ENCODE assay signal across 8 cellular contexts in the genomic region with DNA sequence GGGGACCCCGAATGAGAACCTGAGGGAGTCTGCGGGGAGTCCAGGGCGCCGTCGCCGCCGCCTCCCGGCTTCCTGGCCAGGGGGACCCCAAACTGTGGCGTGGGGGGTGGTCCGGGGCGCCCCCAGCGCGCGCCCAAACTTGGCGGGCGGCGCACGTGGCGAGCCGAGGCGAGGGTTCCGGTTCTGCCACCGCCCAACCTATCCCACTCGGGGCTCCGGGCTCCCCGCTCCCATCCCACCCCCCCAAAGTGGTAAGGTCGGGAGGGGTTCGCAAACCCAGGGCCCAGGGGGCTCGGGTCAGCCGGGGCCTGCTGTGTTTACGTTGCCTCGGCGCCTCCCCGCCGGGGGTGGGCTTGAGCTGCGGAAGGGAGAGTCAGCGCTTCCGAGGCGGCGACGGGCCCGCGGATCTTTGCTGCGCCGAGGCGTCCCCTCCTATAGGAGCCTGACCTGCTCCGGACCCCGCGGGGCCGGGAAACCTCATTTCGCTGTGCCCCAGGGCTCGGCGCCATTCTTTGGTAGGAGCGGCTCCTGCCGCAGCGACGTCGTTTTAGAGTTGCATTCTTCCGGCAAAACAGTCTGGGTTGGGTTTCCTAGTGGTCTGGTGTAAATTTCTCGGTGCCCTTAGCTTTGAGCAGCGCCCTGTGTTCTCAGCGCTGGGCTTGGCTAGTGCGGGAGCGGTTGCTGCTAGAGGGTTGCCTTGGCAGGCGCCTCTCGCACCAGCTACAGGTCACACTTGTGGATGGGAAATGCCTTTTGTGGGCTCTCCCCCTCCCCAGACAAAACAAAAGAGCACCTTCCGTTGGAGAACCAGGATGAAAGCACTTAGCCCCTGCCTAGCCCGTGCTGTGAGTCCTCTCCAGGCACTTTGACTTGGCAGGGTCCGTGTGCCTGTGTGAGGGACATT. TPM values are rescaled to one million over a fixed set of nuclear protein-coding genes. Genes with fewer than 3 reads are reported as not detected.
DNase-seq lines count a peak whose midpoint lies in the region; ATAC-seq, FAIRE-seq and TF ChIP-seq lines count a peak whose summit lies in the region.

No MANE protein-coding gene starts in this region.

- H3K9me3 ChIP-seq in H1 (ENCODE audit: insufficient read depth in 2 of 2, low read depth in 1 of 2, low read length in 1 of 2): no peaks in the 10 kb centered on the region
- H3K9me3 ChIP-seq in mucosa of rectum (ENCODE audit: control insufficient read depth in 2 of 2, low read length in 2 of 2): no peaks in the 10 kb centered on the region
- no peaks in the 10 kb centered on the region for H3K9me3 ChIP-seq in stomach

- no peak overlapping the region for H3K14ac ChIP-seq in H1 (ENCODE audit: insufficient read length)

- peaks cover 50% of the 10 kb centered on the region for H3K4me1 Mint-ChIP-seq in activated CD8-positive, alpha-beta T cell treated with anti-CD3 and anti-CD28 coated beads for 36 hours (ENCODE audit: low read depth)

- H3K4me1 ChIP-seq in KMS-11 (ENCODE audit: low read depth, poor library complexity, severe bottlenecking) (peaks cover 35% of the 10 kb centered on the region), H1 (replicated peaks in 1 of 4; ENCODE audit: control insufficient read depth in 3 of 4, insufficient read depth in 4 of 4, low read length in 3 of 4) (peaks cover 2 to 20% (median 18%) of the 10 kb centered on the region in 4 experiments; a peak in 6 of 7 replicates), mucosa of rectum (ENCODE audit: control insufficient read depth in 2 of 2, insufficient read depth in 2 of 2, low read length in 2 of 2) (peaks cover 29 to 40% of the 10 kb centered on the region in 2 donors), stomach (peaks cover 46 to 69% (median 65%) of the 10 kb centered on the region in 4 donors)

- POLR2A ChIA-PET in activated CD8-positive, alpha-beta T cell treated with anti-CD3 and anti-CD28 coated beads for 36 hours (lab: Charles Lee): interaction anchor here (1.1 to 1.6 kb wide), 3 partner anchors 12 to 139 kb away, joined by 3 to 5 read pairs (median 5); partner anchors contain the start of gene CIRBP
- POLR2A ChIA-PET in H1 (lab: Charles Lee; ENCODE audit: partially characterized antibody): interaction anchor here (0.7 to 1.9 kb wide), 10 partner anchors 9 to 141 kb away, joined by 3 to 7 read pairs (median 4); partner anchors contain the start of gene CIRBP

- peak; percentile 53 for DNase-seq in EL
- DNase-seq in activated CD8-positive, alpha-beta T cell treated with anti-CD3 and anti-CD28 coated beads for 36 hours: peak; percentile 72
- DNase-seq in H1 (ENCODE audit: low read depth in 1 of 2, low spot score in 2 of 2): no peak
- peak; percentile 51 for DNase-seq in stomach
- DNase-seq in NCI-H1436 (lab: John Stamatoyannopoulos, UW): no peak

- CTCF ChIA-PET in activated CD8-positive, alpha-beta T cell treated with anti-CD3 and anti-CD28 coated beads for 36 hours (lab: Charles Lee): interaction anchor here (0.7 to 1.4 kb wide), 4 partner anchors 13 to 138 kb away, joined by 3 to 4 read pairs (median 3); no protein-coding TSS in a partner anchor
- CTCF ChIA-PET in H1 (lab: Charles Lee; ENCODE audit: partially characterized antibody): interaction anchor here (1.2 kb wide), 1 partner anchor 29 kb away, joined by 4 read pairs; no protein-coding TSS in a partner anchor

- no peak overlapping the region for H2BK20ac ChIP-seq in H1 (ENCODE audit: low read length)

- peaks cover 11% of the 10 kb centered on the region for H3K79me1 ChIP-seq in H1 (ENCODE audit: low read depth, low read length)

- H3K56ac ChIP-seq in H1 (replicated peaks; ENCODE audit: insufficient read length, low read depth, low read length): peak overlapping the region; percentile 69

- H3K23ac ChIP-seq in H1 (ENCODE audit: insufficient read length): no peak overlapping the region

- TF ChIP-seq EP300 in H1 (IDR thresholded peaks at IDR 0.05; ENCODE audit: borderline replicate concordance in 1 of 2, low read depth in 2 of 2, low read length in 2 of 2) (no peak), stomach (IDR thresholded peaks at IDR 0.05) (no peak)

- peak overlapping the region; percentile 15 for H4K5ac ChIP-seq in H1 (ENCODE audit: insufficient read length, low read depth, low read length)

- no peak for FAIRE-seq in H1 (lab: Jason Lieb, UNC)

- H3K23me2 ChIP-seq in H1 (ENCODE audit: low read depth, low read length): peaks cover 10% of the 10 kb centered on the region; the same call in 1 of the 2 replicates

- H3K4me2 ChIP-seq in KMS-11 (peak overlapping the region; percentile 76), H1 (ENCODE audit: insufficient read depth in 1 of 2, low read depth in 2 of 2, low read length in 2 of 2) (peak overlapping the region; percentile 85 to 87)

- WGBS in H1 (ENCODE audit: extremely low coverage in 1 of 2, insufficient coverage in 1 of 2, insufficient read length in 1 of 2, insufficient replicate concordance in 2 of 2, low coverage in 1 of 2, low lambda C conversion rate in 2 of 2, missing lambda C conversion rate in 1 of 2), 2 experiments: 5% methylated on average over 37 of the region's 69 CpGs; no CpG with 5 or more reads in 1 of the 2 experiments
- WGBS in stomach, 5 donors: 0 to 3% (median 0%) methylated on average over 11 to 69 of the region's 69 CpGs

- intact Hi-C loops in activated CD8-positive, alpha-beta T cell treated with anti-CD3 and anti-CD28 coated beads for 36 hours (cut with micrococcal nuclease): no loop called here
- intact Hi-C loops in stomach (cut with DNase I; ENCODE audit: low total_unique reads): no loop called here

- H2BK15ac ChIP-seq in H1 (ENCODE audit: low read length): no peak overlapping the region

- peak overlapping the region; percentile 27; the same call in 1 of the 2 replicates for H2BK12ac ChIP-seq in H1 (ENCODE audit: low read depth, low read length)

- no peak for TF ChIP-seq RAD21 in H1 (IDR thresholded peaks at IDR 0.05 in 1 of 2, conservative IDR thresholded peaks at IDR 0.05 in 1 of 2; ENCODE audit: low read depth in 2 of 2, low read length in 2 of 2)

- H3K4ac ChIP-seq in H1 (replicated peaks; ENCODE audit: insufficient read length, low read depth, low read length): peak overlapping the region; percentile 53

- peak overlapping the region; percentile 48 for H2BK5ac ChIP-seq in H1 (ENCODE audit: low read depth, low read length)

- peak overlapping the region; percentile 61 for H4K91ac ChIP-seq in H1 (replicated peaks; ENCODE audit: insufficient read length, low read length)

- H2AFZ ChIP-seq in KMS-11 (ENCODE audit: low read depth) (no peak overlapping the region), H1 (ENCODE audit: low read length) (no peak overlapping the region)

- peak overlapping the region; percentile 92 for H4K8ac ChIP-seq in H1 (ENCODE audit: extremely low read depth, insufficient read depth, low read length)

- no peaks in the 10 kb centered on the region for H3K27me3 Mint-ChIP-seq in activated CD8-positive, alpha-beta T cell treated with anti-CD3 and anti-CD28 coated beads for 36 hours

- peak overlapping the region; percentile 60 for H3K18ac ChIP-seq in H1 (ENCODE audit: extremely low read depth, low read length)

- H3K4me3 Mint-ChIP-seq in activated CD8-positive, alpha-beta T cell treated with anti-CD3 and anti-CD28 coated beads for 36 hours: peak overlapping the region; percentile 95

- H2BK120ac ChIP-seq in H1 (replicated peaks; ENCODE audit: low read depth, low read length): no peak overlapping the region

- H3K36me3 ChIP-seq in KMS-11 (ENCODE audit: insufficient read depth): no peaks in the 10 kb centered on the region
- H3K36me3 ChIP-seq in H1 (ENCODE audit: control insufficient read depth in 2 of 4, insufficient read depth in 4 of 4, low read length in 3 of 4): peaks cover 0 to 4% (median 1%) of the 10 kb centered on the region in 4 experiments; a peak in 5 of 8 replicates
- peaks cover 7 to 19% of the 10 kb centered on the region in 2 donors for H3K36me3 ChIP-seq in mucosa of rectum (ENCODE audit: control insufficient read depth in 2 of 2, insufficient read depth in 2 of 2, low read length in 2 of 2)
- peaks cover 12 to 22% (median 18%) of the 10 kb centered on the region in 4 donors for H3K36me3 ChIP-seq in stomach

- H3K4me3 ChIP-seq in KMS-11 (IDR thresholded peaks at IDR 0.05; ENCODE audit: insufficient read depth, low read depth, low read length) (peak overlapping the region; percentile 37), H1 (ENCODE audit: extremely low read depth in 1 of 4, insufficient read depth in 2 of 4, low read depth in 3 of 4, low read length in 4 of 4) (peak overlapping the region; percentile 69 to 85 (median 84)), mucosa of rectum (ENCODE audit: low read length in 2 of 2) (peak overlapping the region; percentile 80 to 82), stomach (peak overlapping the region; percentile 97 to 100 (median 100))

- H3K9me3 Mint-ChIP-seq in activated CD8-positive, alpha-beta T cell treated with anti-CD3 and anti-CD28 coated beads for 36 hours: no peaks in the 10 kb centered on the region

- H3K9ac ChIP-seq in KMS-11 (peak overlapping the region; percentile 99), H1 (replicated peaks in 1 of 4; ENCODE audit: extremely low read depth in 1 of 4, low read depth in 3 of 4, low read length in 3 of 4) (peak overlapping the region; percentile 53 to 93 (median 74); a peak in 6 of 7 replicates), mucosa of rectum (ENCODE audit: low read depth in 1 of 2, low read length in 2 of 2) (peak overlapping the region; percentile 76 to 92)

- H2AK5ac ChIP-seq in H1 (ENCODE audit: low read depth, low read length): no peak overlapping the region

- H3K36me3 Mint-ChIP-seq in activated CD8-positive, alpha-beta T cell treated with anti-CD3 and anti-CD28 coated beads for 36 hours (ENCODE audit: low read depth): peaks cover 27% of the 10 kb centered on the region

- H3K27me3 ChIP-seq in KMS-11 (ENCODE audit: insufficient read depth, low read depth) (no peaks in the 10 kb centered on the region), H1 (replicated peaks in 1 of 4; ENCODE audit: control insufficient read depth in 3 of 4, extremely low read depth in 1 of 4, insufficient read depth in 3 of 4, low read length in 3 of 4) (no peaks in the 10 kb centered on the region), mucosa of rectum (ENCODE audit: control insufficient read depth in 2 of 2, insufficient read depth in 2 of 2, low read length in 2 of 2) (no peaks in the 10 kb centered on the region), stomach (peaks cover 0 to under 1% (median 0%) of the 10 kb centered on the region in 3 donors)

- peak overlapping the region; percentile 94 for H3K27ac Mint-ChIP-seq in activated CD8-positive, alpha-beta T cell treated with anti-CD3 and anti-CD28 coated beads for 36 hours

- no peak for TF ChIP-seq CTCF in KMS-11 (conservative IDR thresholded peaks at IDR 0.05; ENCODE audit: low read depth, low read length)
- no peak for TF ChIP-seq CTCF in activated CD8-positive, alpha-beta T cell treated with anti-CD3 and anti-CD28 coated beads for 36 hours (IDR thresholded peaks at IDR 0.05)
- TF ChIP-seq CTCF in H1 (IDR thresholded peaks at IDR 0.05; ENCODE audit: control extremely low read depth in 1 of 3, insufficient read depth in 1 of 3, low read depth in 1 of 3, low read length in 3 of 3): no peak
- TF ChIP-seq CTCF in stomach (IDR thresholded peaks at IDR 0.05): no peak

- H4K20me1 ChIP-seq in KMS-11 (ENCODE audit: insufficient read depth) (peaks cover 43% of the 10 kb centered on the region), H1 (replicated peaks in 1 of 2; ENCODE audit: control insufficient read depth in 1 of 2, insufficient read depth in 2 of 2, low read length in 2 of 2) (peaks cover 49% of the 10 kb centered on the region in 2 experiments)

- H3K27ac ChIP-seq in KMS-11: peak overlapping the region; percentile 91
- peak overlapping the region; percentile 66 for H3K27ac ChIP-seq in H1 (ENCODE audit: low read depth, low read length)
- peak overlapping the region; percentile 85 to 89 for H3K27ac ChIP-seq in mucosa of rectum (ENCODE audit: low read depth in 2 of 2, low read length in 2 of 2)
- H3K27ac ChIP-seq in stomach: peak overlapping the region; percentile 88 to 98 (median 96)

- ATAC-seq in activated CD8-positive, alpha-beta T cell treated with anti-CD3 and anti-CD28 coated beads for 36 hours: peak; percentile 14
- ATAC-seq in GM18858 (IDR thresholded peaks at IDR 0.05; ENCODE audit: unreplicated experiment): no peak

- peaks cover 58% of the 10 kb centered on the region for H3K79me2 ChIP-seq in KMS-11 (ENCODE audit: insufficient read depth, low read depth)
- H3K79me2 ChIP-seq in H1 (ENCODE audit: control insufficient read depth in 1 of 2, insufficient read depth in 2 of 2, low read length in 2 of 2): peaks cover 53 to 58% of the 10 kb centered on the region in 2 experiments

- TF ChIP-seq POLR2A in H1 (IDR thresholded peaks at IDR 0.05; ENCODE audit: control extremely low read depth in 1 of 2, low read depth in 2 of 2, low read length in 2 of 2): no peak
- TF ChIP-seq POLR2A in stomach (IDR thresholded peaks at IDR 0.05): no peak

RNA-seq across cellular contexts. Expression of gene DAZAP1, which starts 1.2 kb away (rescaled TPM):
- total RNA-seq in activated CD8-positive, alpha-beta T cell treated with anti-CD3 and anti-CD28 coated beads for 36 hours: 100 to 1,000 TPM; 263 to 283 TPM
- 341 and 343 TPM in 2 replicates for total RNA-seq in H1 (2021; fragmentation: NEBNext Ultra II Directional; extraction: Animal tissue kit (Norgen Biotek cat#: 25700))
- polyA plus RNA-seq in H1 (2011; rRNA removed) (79.6 and 139 TPM in 2 replicates), stomach (10 to 100 TPM; 55.9 to 68.1 (median 63.4) TPM)
- 146 TPM for polyA plus RNA-seq in H1 (2011; cell fraction: cytosol; rRNA removed)
- 154 TPM for polyA plus RNA-seq in H1 (2011; cell fraction: nucleus; rRNA removed)
- polyA plus RNA-seq in H1 (2012, experiment 1 of 2): 141 to 222 TPM (median 192 TPM) in 4 replicates
- polyA plus RNA-seq in H1 (2012, experiment 2 of 2): 169 TPM
- 192 TPM for polyA plus RNA-seq in H1 (2013, experiment 1 of 2)
- 197 TPM for polyA plus RNA-seq in H1 (2013, experiment 2 of 2)
- 44.1 and 52.1 TPM in 2 replicates for polyA minus RNA-seq in H1 (2011; rRNA and poly(A)+ RNA removed)
- 81.1 TPM for polyA minus RNA-seq in H1 (2011; cell fraction: cytosol; rRNA and poly(A)+ RNA removed)
- polyA minus RNA-seq in H1 (2011; cell fraction: nucleus; rRNA and poly(A)+ RNA removed): 59.0 TPM
- 100 to 1,000 TPM in 1 of 5 donors, 10 to 100 TPM in 4; 21.4 to 124 (median 42.5) TPM for total RNA-seq in stomach

RNA-seq across cellular contexts. Expression of gene GAMT, which starts 7.2 kb away (rescaled TPM):
- 10 to 100 TPM; 27.8 to 29.5 TPM for total RNA-seq in activated CD8-positive, alpha-beta T cell treated with anti-CD3 and anti-CD28 coated beads for 36 hours
- 17.2 TPM in 2 replicates for total RNA-seq in H1 (2021; fragmentation: NEBNext Ultra II Directional; extraction: Animal tissue kit (Norgen Biotek cat#: 25700))
- polyA plus RNA-seq in H1 (2011; rRNA removed): 35.6 and 45.3 TPM in 2 replicates
- 29.1 TPM for polyA plus RNA-seq in H1 (2011; cell fraction: cytosol; rRNA removed)
- 28.0 TPM for polyA plus RNA-seq in H1 (2011; cell fraction: nucleus; rRNA removed)
- 12.3 to 28.3 TPM (median 23.6 TPM) in 4 replicates for polyA plus RNA-seq in H1 (2012, experiment 1 of 2)
- polyA plus RNA-seq in H1 (2012, experiment 2 of 2): 21.6 TPM
- 17.8 TPM for polyA plus RNA-seq in H1 (2013, experiment 1 of 2)
- 16.9 TPM for polyA plus RNA-seq in H1 (2013, experiment 2 of 2)
- 9.2 and 9.5 TPM in 2 replicates for polyA minus RNA-seq in H1 (2011; rRNA and poly(A)+ RNA removed)
- polyA minus RNA-seq in H1 (2011; cell fraction: cytosol; rRNA and poly(A)+ RNA removed): 12.3 TPM
- 10.1 TPM for polyA minus RNA-seq in H1 (2011; cell fraction: nucleus; rRNA and poly(A)+ RNA removed)
- total RNA-seq in stomach: 10 to 100 TPM in 1 of 5 donors, 1 to 10 TPM in 2, not detected in 2; 2.6 to 15.6 (median 4.5) TPM
- polyA plus RNA-seq in stomach: 100 to 1,000 TPM in 1 of 3 donors, 10 to 100 TPM in 2; 26.8 to 102 (median 55.3) TPM

RNA-seq across cellular contexts. Expression of gene NDUFS7, which starts 24.8 kb away (rescaled TPM):
- total RNA-seq in activated CD8-positive, alpha-beta T cell treated with anti-CD3 and anti-CD28 coated beads for 36 hours: 100 to 1,000 TPM; 113 to 120 TPM
- total RNA-seq in H1 (2021; fragmentation: NEBNext Ultra II Directional; extraction: Animal tissue kit (Norgen Biotek cat#: 25700)): 78.1 and 92.7 TPM in 2 replicates
- polyA plus RNA-seq in H1 (2011; rRNA removed) (309 and 372 TPM in 2 replicates), stomach (100 to 1,000 TPM; 107 to 169 (median 138) TPM)
- 204 TPM for polyA plus RNA-seq in H1 (2011; cell fraction: cytosol; rRNA removed)
- 149 TPM for polyA plus RNA-seq in H1 (2011; cell fraction: nucleus; rRNA removed)
- 58.9 to 109 TPM (median 96.7 TPM) in 4 replicates for polyA plus RNA-seq in H1 (2012, experiment 1 of 2)
- polyA plus RNA-seq in H1 (2012, experiment 2 of 2): 87.9 TPM
- 55.6 TPM for polyA plus RNA-seq in H1 (2013, experiment 1 of 2)
- polyA plus RNA-seq in H1 (2013, experiment 2 of 2): 56.3 TPM
- 33.3 and 46.7 TPM in 2 replicates for polyA minus RNA-seq in H1 (2011; rRNA and poly(A)+ RNA removed)
- 97.7 TPM for polyA minus RNA-seq in H1 (2011; cell fraction: cytosol; rRNA and poly(A)+ RNA removed)
- 34.6 TPM for polyA minus RNA-seq in H1 (2011; cell fraction: nucleus; rRNA and poly(A)+ RNA removed)
- total RNA-seq in stomach: 100 to 1,000 TPM in 3 of 5 donors, 10 to 100 TPM in 2; 31.6 to 217 (median 102) TPM

RNA-seq across cellular contexts. Expression of gene RPS15, which starts 29.6 kb away (rescaled TPM):
- 1,000 to 10,000 TPM; 1,854 to 1,879 TPM for total RNA-seq in activated CD8-positive, alpha-beta T cell treated with anti-CD3 and anti-CD28 coated beads for 36 hours
- total RNA-seq in H1 (2021; fragmentation: NEBNext Ultra II Directional; extraction: Animal tissue kit (Norgen Biotek cat#: 25700)): 1,562 and 1,589 TPM in 2 replicates
- polyA plus RNA-seq in H1 (2011; rRNA removed) (3,890 and 4,770 TPM in 2 replicates), stomach (1,000 to 10,000 TPM; 2,846 to 4,539 (median 3,866) TPM)
- polyA plus RNA-seq in H1 (2011; cell fraction: cytosol; rRNA removed): 4,361 TPM
- polyA plus RNA-seq in H1 (2011; cell fraction: nucleus; rRNA removed): 2,705 TPM
- 2,291 to 3,052 TPM (median 2,740 TPM) in 4 replicates for polyA plus RNA-seq in H1 (2012, experiment 1 of 2)
- 8,937 TPM for polyA plus RNA-seq in H1 (2012, experiment 2 of 2)
- polyA plus RNA-seq in H1 (2013, experiment 1 of 2): 2,700 TPM
- 2,703 TPM for polyA plus RNA-seq in H1 (2013, experiment 2 of 2)
- polyA minus RNA-seq in H1 (2011; rRNA and poly(A)+ RNA removed): 313 and 344 TPM in 2 replicates
- 991 TPM for polyA minus RNA-seq in H1 (2011; cell fraction: cytosol; rRNA and poly(A)+ RNA removed)
- polyA minus RNA-seq in H1 (2011; cell fraction: nucleus; rRNA and poly(A)+ RNA removed): 590 TPM
- total RNA-seq in stomach: 1,000 to 10,000 TPM in 4 of 5 donors, 100 to 1,000 TPM in 1; 428 to 2,471 (median 1,694) TPM

RNA-seq across cellular contexts. Expression of gene APC2, which starts 41.4 kb away (rescaled TPM):
- under 1 TPM; 0.07 to 0.29 TPM for total RNA-seq in activated CD8-positive, alpha-beta T cell treated with anti-CD3 and anti-CD28 coated beads for 36 hours
- total RNA-seq in H1 (2021; fragmentation: NEBNext Ultra II Directional; extraction: Animal tissue kit (Norgen Biotek cat#: 25700)): 3.7 and 4.1 TPM in 2 replicates
- polyA plus RNA-seq in H1 (2011; rRNA removed): 1.3 and 3.3 TPM in 2 replicates
- polyA plus RNA-seq in H1 (2011; cell fraction: cytosol; rRNA removed): 3.6 TPM
- 12.1 TPM for polyA plus RNA-seq in H1 (2011; cell fraction: nucleus; rRNA removed)
- polyA plus RNA-seq in H1 (2012, experiment 1 of 2): 1.2 to 2.5 TPM (median 1.6 TPM) in 4 replicates
- polyA plus RNA-seq in H1 (2012, experiment 2 of 2): 0.91 TPM
- 0.39 TPM for polyA plus RNA-seq in H1 (2013, experiment 1 of 2)
- 0.31 TPM for polyA plus RNA-seq in H1 (2013, experiment 2 of 2)
- 3.3 and 4.3 TPM in 2 replicates for polyA minus RNA-seq in H1 (2011; rRNA and poly(A)+ RNA removed)
- 7.2 TPM for polyA minus RNA-seq in H1 (2011; cell fraction: cytosol; rRNA and poly(A)+ RNA removed)
- polyA minus RNA-seq in H1 (2011; cell fraction: nucleus; rRNA and poly(A)+ RNA removed): 16.9 TPM
- total RNA-seq in stomach: 1 to 10 TPM in 2 of 5 donors, under 1 TPM in 2, not detected in 1; 0.58 to 3.5 (median 2.0) TPM
- under 1 TPM; 0.10 to 0.31 (median 0.15) TPM for polyA plus RNA-seq in stomach

Comparison
In these comparisons a context has a peak if more than half of its experiments do, and no peak if none do; other contexts are left out.
1. DNase-seq: peak in EL (single experiment), activated CD8-positive, alpha-beta T cell treated with anti-CD3 and anti-CD28 coated beads for 36 hours (single experiment) and stomach (single experiment); none in H1 (0 of 2) and NCI-H1436 (single experiment).
2. H3K4me3 ChIP-seq: peak in every context shown above with its lines; median percentile 100 in stomach; 84 in H1; 81 in mucosa of rectum; 37 in KMS-11.
3. Peak in every context shown above with its lines, with median percentiles within 50 percentile points of each other: H3K27ac ChIP-seq and H3K9ac ChIP-seq.